In the genomic region with DNA sequence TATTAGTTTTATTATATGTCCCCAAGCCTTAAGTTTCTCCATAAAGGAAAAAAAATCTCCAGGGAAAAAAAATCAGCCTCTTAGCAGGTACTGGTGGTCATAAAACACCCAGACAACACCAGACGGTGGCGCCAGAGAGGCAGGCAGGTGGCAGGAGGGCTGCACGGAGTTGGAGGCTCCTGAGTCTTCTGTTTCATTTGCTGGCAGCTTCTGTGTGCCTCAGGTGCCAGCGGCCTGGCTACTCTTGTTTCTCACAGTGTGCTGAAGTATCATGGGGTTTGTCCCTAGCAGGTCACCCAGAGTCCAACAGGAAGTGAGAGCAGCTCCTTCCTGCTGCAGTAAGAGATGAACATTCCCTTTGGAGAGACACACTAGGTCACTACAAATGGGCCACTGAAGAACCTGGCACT, we compare ENCODE assay signal across 8 cellular contexts.
DNase-seq lines count a peak whose midpoint lies in the region; ATAC-seq, FAIRE-seq and TF ChIP-seq lines count a peak whose summit lies in the region.

No MANE protein-coding gene starts in this region.

- H3K36me3 ChIP-seq in pancreas (no peaks in the 10 kb centered on the region), transverse colon (no peaks in the 10 kb centered on the region)

- H3K27me3 ChIP-seq in pancreas (no peaks in the 10 kb centered on the region), transverse colon (no peaks in the 10 kb centered on the region)

- TF ChIP-seq EP300 in transverse colon (IDR thresholded peaks at IDR 0.05; ENCODE audit: low read depth): no peak

- DNase-seq in H4 (ENCODE audit: low spot score) (peak; percentile 89), LoVo (ENCODE audit: low spot score) (peak; percentile 82), SHP77 (lab: John Stamatoyannopoulos, UW) (peak; percentile 73 to 85), globus pallidus (ENCODE audit: low spot score) (peak; percentile 28), pancreas (peak; percentile 94 to 100 (median 96)), transverse colon (peak; percentile 97)
- peak; percentile 64 for DNase-seq in activated effector memory CD4-positive, alpha-beta T cell treated with Interleukin-2 at 50 U/mL for 16 hours

- ATAC-seq in pancreas: peak; percentile 94 to 98 (median 96)

- H3K4me1 ChIP-seq in pancreas (peaks cover 0 to 12% (median 8%) of the 10 kb centered on the region in 3 donors), transverse colon (peaks cover 0 to 24% (median 11%) of the 10 kb centered on the region in 4 donors)

- no peak overlapping the region for H3K4me3 ChIP-seq in pancreas
- no peak overlapping the region for H3K4me3 ChIP-seq in transverse colon

- in situ Hi-C loops in transverse colon (cut with MboI; ENCODE audit: low pct_ligation_motif_present in 1 of 4, low pct_unique_long_range_greater_than_20kb in 1 of 4, low sequenced_read_pairs in 3 of 4): loop anchor here in 1 of 4 donors (10.0 kb wide), 1 partner anchor 193 kb away; no protein-coding TSS in a partner anchor

- intact Hi-C loops in pancreas (cut with DNase I): loop anchor here in 2 of 3 donors (5.0 to 10.0 kb wide), 2 partner anchors 193 to 196 kb away; no protein-coding TSS in a partner anchor
- intact Hi-C loops in transverse colon (cut with DNase I; ENCODE audit: low total_unique reads): loop anchor here (2.0 kb wide), 1 partner anchor 199 kb away; no protein-coding TSS in a partner anchor

- FAIRE-seq in G401.6 (lab: Jason Lieb, UNC): peak; percentile 15
- no peak for FAIRE-seq in pancreas (lab: Jason Lieb, UNC)

- WGBS in pancreas, 2 donors: 2 to 4% methylated on average over 4 of the region's 4 CpGs
- 0 to 3% methylated on average over 3 to 4 of the region's 4 CpGs for WGBS in transverse colon (ENCODE audit: low coverage in 1 of 2), 2 donors

- peak; percentile 10 for TF ChIP-seq POLR2A in transverse colon (IDR thresholded peaks at IDR 0.05)

- peak; percentile 77 to 87 (median 83) for TF ChIP-seq CTCF in pancreas (IDR thresholded peaks at IDR 0.05)
- TF ChIP-seq CTCF in transverse colon (IDR thresholded peaks at IDR 0.05): peak; percentile 79 to 94 (median 88)

- H3K27ac ChIP-seq in pancreas: peak overlapping the region in 3 of 4 donors; percentile 52 to 56 (median 55)
- peak overlapping the region; percentile 28 to 31 (median 30) for H3K27ac ChIP-seq in transverse colon

- no peaks in the 10 kb centered on the region for H3K9me3 ChIP-seq in pancreas
- H3K9me3 ChIP-seq in transverse colon: no peaks in the 10 kb centered on the region

Comparison
In these comparisons a context has a peak if more than half of its experiments do, and no peak if none do; other contexts are left out.
1. DNase-seq: peak in every context shown above with its lines; median percentile 97 in transverse colon; 96 in pancreas; 89 in H4; 82 in LoVo; 79 in SHP77; 64 in activated effector memory CD4-positive, alpha-beta T cell treated with Interleukin-2 at 50 U/mL for 16 hours; 28 in globus pallidus.